ENCODE assay signal across 16 cellular contexts in the genomic region with DNA sequence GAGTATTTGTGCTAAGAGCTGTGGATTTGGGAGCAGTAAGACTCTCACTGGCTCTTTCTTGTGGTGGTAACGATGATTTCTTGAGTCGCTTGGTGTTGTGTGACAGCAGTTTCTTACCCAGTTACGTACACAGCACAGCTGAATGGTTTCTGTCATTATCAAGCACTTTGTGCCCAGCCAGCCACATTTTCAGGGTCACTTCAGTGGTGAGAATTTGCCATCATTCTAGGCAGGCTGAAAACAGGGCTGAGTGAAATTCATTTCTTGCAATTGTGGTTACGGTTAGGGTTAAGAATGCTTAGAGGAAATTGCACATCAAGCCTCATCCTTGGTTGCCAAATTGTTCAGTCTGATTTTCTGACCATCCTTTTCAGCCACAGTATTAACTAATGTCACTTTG.
"Had no signal": no experiment of that assay in that cellular context is flagged by ENCODE, and none has a peak within 500 bp of the region (broad histone marks: within the 10 kb centered on the region; RNA-seq: fewer than 3 reads in every experiment).

No MANE protein-coding gene starts in this region.

- DNase-seq: activated CD4-positive, alpha-beta memory T cell treated with anti-CD3 and anti-CD28 coated beads for 36 hours; activated CD4-positive, alpha-beta T cell treated with anti-CD3 and anti-CD28 coated beads for 48 hours; activated naive CD4-positive, alpha-beta T cell treated with anti-CD3 and anti-CD28 coated beads for 36 hours; activated T-cell treated with anti-CD3 and anti-CD28 coated beads, Interleukin-2, amount 50 U/mL, for 48 hours; effector CD4-positive, alpha-beta T cell; foreskin keratinocyte; immature natural killer cell; midbrain; nephron progenitor cell; nucleus accumbens; stimulated activated CD4-positive, alpha-beta T cell treated with anti-CD3 and anti-CD28 coated beads, Interleukin-4, amount 100 ng/mL, for 1 hour; stimulated activated naive CD4-positive, alpha-beta T cell; T-cell; testis; uterus had no signal

- H3K27ac ChIP-seq: foreskin keratinocyte, testis, uterus had no signal

- H3K4me3 ChIP-seq: testis, uterus had no signal

- H3K9me3 ChIP-seq: testis, uterus had no signal

- ATAC-seq: foreskin keratinocyte, sciatic nerve, T-cell had no signal

- H3K27me3 ChIP-seq: foreskin keratinocyte, testis, uterus had no signal

- H3K4me1 ChIP-seq: testis, uterus had no signal

- H3K36me3 ChIP-seq: uterus had no signal
